ENCODE assay signal across 8 cellular contexts in genomic region chr2:72148391-72148974, GRCh38. TPM values are rescaled to one million over a fixed set of nuclear protein-coding genes. Genes with fewer than 3 reads are reported as not detected.
DNase-seq lines count a peak whose midpoint lies in the region; ATAC-seq and TF ChIP-seq lines count a peak whose summit lies in the region.

No MANE protein-coding gene starts in this region.

- no peak for TF ChIP-seq EP300 in neural cell (conservative IDR thresholded peaks at IDR 0.05; ENCODE audit: poor library complexity, severe bottlenecking)

- H3K27me3 ChIP-seq in PC-3 (ENCODE audit: low read length): peaks cover 29% of the 10 kb centered on the region
- H3K27me3 ChIP-seq in neural cell (ENCODE audit: insufficient read depth, low read depth, low read length): peaks cover 76% of the 10 kb centered on the region

- H2AFZ ChIP-seq in PC-3 (ENCODE audit: low read length): peak overlapping the region; percentile 59; the same call in 1 of the 2 replicates
- H2AFZ ChIP-seq in neural cell (ENCODE audit: low read depth, low read length): no peak overlapping the region

- H3K9ac ChIP-seq in PC-3 (ENCODE audit: low read length) (no peak overlapping the region), neural cell (ENCODE audit: low read length) (no peak overlapping the region)

- H3K9me2 ChIP-seq in PC-3 (replicated peaks; ENCODE audit: low read length) (no peaks in the 10 kb centered on the region), neural cell (ENCODE audit: insufficient read depth, low read length) (no peaks in the 10 kb centered on the region)

- POLR2A ChIA-PET in PC-3 (lab: Charles Lee; ENCODE audit: unreplicated experiment): interaction anchor here (0.6 kb wide), 1 partner anchor 34 kb away, joined by 8 read pairs; no protein-coding TSS in a partner anchor

- no TSS peak for BruUV-seq in PC-3 (replicated peaks; lab: Mats Ljungman, UMichigan)

- CTCF ChIA-PET in PC-3 (lab: Charles Lee): interaction anchor here (0.7 kb wide), 1 partner anchor 225 kb away, joined by 3 read pairs; no protein-coding TSS in a partner anchor

- no peak overlapping the region for H3K27ac ChIP-seq in PC-3 (ENCODE audit: low read length)
- no peak overlapping the region for H3K27ac ChIP-seq in neural cell (ENCODE audit: low read length)

- H3K79me2 ChIP-seq in PC-3 (ENCODE audit: low read length) (no peaks in the 10 kb centered on the region), neural cell (replicated peaks; ENCODE audit: insufficient read depth, low read length) (no peaks in the 10 kb centered on the region)

- H4K20me1 ChIP-seq in PC-3 (ENCODE audit: low read length) (no peaks in the 10 kb centered on the region), neural cell (ENCODE audit: insufficient read depth) (no peaks in the 10 kb centered on the region)

- peak overlapping the region; percentile 74 for H3K4me3 ChIP-seq in PC-3 (ENCODE audit: low read length)
- peak overlapping the region; percentile 66 for H3K4me3 ChIP-seq in neural cell (ENCODE audit: low read length)

- H3K4me2 ChIP-seq in PC-3 (ENCODE audit: low read length) (peak overlapping the region; percentile 87), neural cell (ENCODE audit: low read length) (no peak overlapping the region)

- peak overlapping the region; percentile 78 to 92 for H3K4me3 Mint-ChIP-seq in effector memory CD8-positive, alpha-beta T cell

- ATAC-seq in PC-3 (no peak), HG02678 (IDR thresholded peaks at IDR 0.05; ENCODE audit: unreplicated experiment) (no peak), GM21360 (IDR thresholded peaks at IDR 0.05; ENCODE audit: unreplicated experiment) (no peak)
- ATAC-seq in effector memory CD8-positive, alpha-beta T cell (replicated peaks): no peak

- H3K9me3 Mint-ChIP-seq in effector memory CD8-positive, alpha-beta T cell: no peaks in the 10 kb centered on the region

- no peak overlapping the region for H3K27ac Mint-ChIP-seq in effector memory CD8-positive, alpha-beta T cell

- H3K9me3 ChIP-seq in PC-3 (ENCODE audit: low read length) (no peaks in the 10 kb centered on the region), neural cell (ENCODE audit: low read length) (no peaks in the 10 kb centered on the region)

- H3K4me1 ChIP-seq in PC-3 (ENCODE audit: insufficient read depth, low read length): peaks cover 27% of the 10 kb centered on the region

- H3K36me3 ChIP-seq in PC-3 (ENCODE audit: low read depth, low read length): no peaks in the 10 kb centered on the region
- no peaks in the 10 kb centered on the region for H3K36me3 ChIP-seq in neural cell (ENCODE audit: insufficient read depth, low read length)

- TF ChIP-seq RAD21 in neural cell (conservative IDR thresholded peaks at IDR 0.05): no peak

- intact Hi-C loops in PC-3 (cut with micrococcal nuclease): no loop called here

- peaks cover 75 to 95% of the 10 kb centered on the region in 2 donors for H3K27me3 Mint-ChIP-seq in effector memory CD8-positive, alpha-beta T cell

- TF ChIP-seq CTCF in PC-3 (conservative IDR thresholded peaks at IDR 0.05; ENCODE audit: low read depth, low read length) (no peak), neural cell (IDR thresholded peaks at IDR 0.05; ENCODE audit: poor library complexity, severe bottlenecking) (no peak)

- H3K4me1 Mint-ChIP-seq in effector memory CD8-positive, alpha-beta T cell (ENCODE audit: low read depth in 2 of 2): peaks cover 29 to 30% of the 10 kb centered on the region in 2 donors

- H3F3A ChIP-seq in PC-3 (ENCODE audit: low read length, unreplicated experiment) (no peaks in the 10 kb centered on the region), neural cell (ENCODE audit: insufficient read depth, low read length, poor library complexity, severe bottlenecking) (no peaks in the 10 kb centered on the region)

- H3K36me3 Mint-ChIP-seq in effector memory CD8-positive, alpha-beta T cell (ENCODE audit: insufficient read depth): no peaks in the 10 kb centered on the region

- peak; percentile 43 for DNase-seq in DMS53 treated with DMSO at 0.1 percent for 48 hours (lab: John Stamatoyannopoulos, UW; ENCODE audit: unreplicated experiment)
- DNase-seq in PC-3: no peak
- no peak for DNase-seq in effector memory CD8-positive, alpha-beta T cell
- no peak for DNase-seq in putamen (ENCODE audit: low spot score)
- no peak for DNase-seq in DMS79 treated with DMSO at 0.1 percent for 48 hours (lab: John Stamatoyannopoulos, UW)

TF ChIP-seq in neural cell, 6 proteins besides CTCF, POLR2A, EP300 and RAD21:
- TF ChIP-seq EZH2 (IDR thresholded peaks at IDR 0.05; ENCODE audit: borderline replicate concordance, insufficient read depth, low read length, poor library complexity, severe bottlenecking) (no peak), REST (IDR thresholded peaks at IDR 0.05; ENCODE audit: borderline replicate concordance) (no peak), POLR2AphosphoS5 (IDR thresholded peaks at IDR 0.05) (no peak), MXI1 (conservative IDR thresholded peaks at IDR 0.05; ENCODE audit: poor library complexity, severe bottlenecking) (no peak), TAF1 (IDR thresholded peaks at IDR 0.05; ENCODE audit: low read depth) (no peak), SMC3 (conservative IDR thresholded peaks at IDR 0.05; ENCODE audit: poor library complexity) (no peak)
TF ChIP-seq in neural cell: peak in this region for 0.

RNA-seq across cellular contexts. Expression of gene CYP26B1, which starts 0.8 kb away (rescaled TPM):
- 1.6 and 3.9 TPM in 2 replicates for total RNA-seq in PC-3 (2014; rRNA removed)
- 0.56 and 0.83 TPM in 2 replicates for polyA plus RNA-seq in neural cell
- polyA minus RNA-seq in neural cell: 1.5 and 2.2 TPM in 2 replicates
